Comparison of ENCODE assay signal across 14 cellular contexts in genomic region chr19:10694706-10695105, GRCh38. TPM values are rescaled to one million over a fixed set of nuclear protein-coding genes. Genes with fewer than 3 reads are reported as not detected.
DNase-seq lines count a peak whose midpoint lies in the region; ATAC-seq and TF ChIP-seq lines count a peak whose summit lies in the region.
"Had no signal": no experiment of that assay in that cellular context is flagged by ENCODE, and none has a peak within 500 bp of the region (broad histone marks: within the 10 kb centered on the region; RNA-seq: fewer than 3 reads in every experiment).

No MANE protein-coding gene starts in this region.

- no peaks in the 10 kb centered on the region for H3K27me3 ChIP-seq in BE2C
- H3K27me3 ChIP-seq: foreskin keratinocyte had no signal

- ATAC-seq in left lobe of liver (no peak), GM19397 (IDR thresholded peaks at IDR 0.05; ENCODE audit: unreplicated experiment) (no peak)
- ATAC-seq: left colon had no signal

- no peaks in the 10 kb centered on the region for H3K9me3 ChIP-seq in BE2C
- H3K9me3 ChIP-seq: tibial artery had no signal

- H3K36me3 ChIP-seq in BE2C: peaks cover 34% of the 10 kb centered on the region

- TF ChIP-seq CTCF in BE2C (IDR thresholded peaks at IDR 0.05; ENCODE audit: low read depth, low read length): no peak

- H3K4me3 ChIP-seq in BE2C (ENCODE audit: low read depth, low read length): peak overlapping the region; percentile 39; the same call in 1 of the 2 replicates

- H3K4me1 ChIP-seq in BE2C: no peaks in the 10 kb centered on the region; the same call in 1 of the 2 replicates

- peak; percentile 55 for DNase-seq in DMS 273 (lab: John Stamatoyannopoulos, UW; ENCODE audit: unreplicated experiment)
- no peak for DNase-seq in DMS 273 treated with DMSO at 0.1 percent for 48 hours (lab: John Stamatoyannopoulos, UW)
- no peak for DNase-seq in BE2C
- peak; percentile 58 for DNase-seq in NCI-H69 (lab: John Stamatoyannopoulos, UW)
- DNase-seq in cerebellar cortex (ENCODE audit: low spot score): peak; percentile 66
- DNase-seq in left lobe of liver (ENCODE audit: low spot score): no peak
- no peak for DNase-seq in stimulated activated naive CD4-positive, alpha-beta T cell (lab: John Stamatoyannopoulos, UW)
- DNase-seq: amniotic stem cell, DMS153, foreskin keratinocyte, left colon, NCI-H1694, tibial artery had no signal

RNA-seq across cellular contexts. Expression of gene QTRT1, which starts 6.5 kb away (rescaled TPM):
- polyA plus RNA-seq in BE2C (2012; ENCODE audit: insufficient read depth, insufficient read length, low read depth): 169 TPM
- total RNA-seq in left lobe of liver: 33.2 TPM

RNA-seq across cellular contexts. Expression of gene DNM2, which starts 23.2 kb away (rescaled TPM):
- polyA plus RNA-seq in BE2C (2012; ENCODE audit: insufficient read depth, insufficient read length, low read depth): 173 TPM
- 64.8 TPM for total RNA-seq in left lobe of liver

RNA-seq across cellular contexts. Expression of gene ILF3, which starts 40.6 kb away (rescaled TPM):
- 341 TPM for polyA plus RNA-seq in BE2C (2012; ENCODE audit: insufficient read depth, insufficient read length, low read depth)
- 57.1 TPM for total RNA-seq in left lobe of liver

Comparison
In these comparisons a context has a peak if more than half of its experiments do, and no peak if none do; other contexts are left out.
1. DNase-seq: peak in DMS 273 (single experiment), NCI-H69 (single experiment) and cerebellar cortex (single experiment); none in DMS 273 treated with DMSO at 0.1 percent for 48 hours (single experiment), BE2C (single experiment), left lobe of liver (single experiment) and stimulated activated naive CD4-positive, alpha-beta T cell (0 of 6).